ENCODE assay signal across 17 cellular contexts in genomic region chr9:127346584-127346983, GRCh38. TPM values are rescaled to one million over a fixed set of nuclear protein-coding genes. Genes with fewer than 3 reads are reported as not detected.
DNase-seq lines count a peak whose midpoint lies in the region; ATAC-seq and TF ChIP-seq lines count a peak whose summit lies in the region.
"Had no signal": no experiment of that assay in that cellular context is flagged by ENCODE, and none has a peak within 500 bp of the region (broad histone marks: within the 10 kb centered on the region; RNA-seq: fewer than 3 reads in every experiment).

No MANE protein-coding gene starts in this region.

- TF ChIP-seq CTCF in cardiac muscle cell (IDR thresholded peaks at IDR 0.05; ENCODE audit: low read depth, low read length) (peak; percentile 31), RWPE2 (IDR thresholded peaks at IDR 0.05; ENCODE audit: poor library complexity, severe bottlenecking) (peak; percentile 20), fibroblast of mammary gland (conservative IDR thresholded peaks at IDR 0.05; ENCODE audit: control insufficient read depth, insufficient read depth, low read depth, low read length) (peak; percentile 28)

- intact Hi-C loops in Right ventricle myocardium inferior (cut with DNase I): no loop called here

- no peak overlapping the region for H3K27ac Mint-ChIP-seq in T-helper 17 cell
- H3K27ac Mint-ChIP-seq: brain; effector memory CD8-positive, alpha-beta T cell; stimulated activated memory B cell treated with anti-CD40 and anti-IgM and Interleukin-4, amounts not matched to agents 10 μg/mL and 1 μg/mL and 100 μg/mL, for 72 hours had no signal

- H3K9me3 ChIP-seq in cardiac muscle cell (ENCODE audit: low read depth) (no peaks in the 10 kb centered on the region), RWPE2 (ENCODE audit: severe bottlenecking) (no peaks in the 10 kb centered on the region), T-helper 17 cell (ENCODE audit: control insufficient read depth, low read length, poor library complexity, severe bottlenecking) (no peaks in the 10 kb centered on the region)
- H3K9me3 ChIP-seq: neutrophil had no signal

- no peaks in the 10 kb centered on the region for H3K4me1 ChIP-seq in cardiac muscle cell (ENCODE audit: low read depth)
- H3K4me1 ChIP-seq in RWPE2 (ENCODE audit: insufficient read depth, poor library complexity, severe bottlenecking): no peaks in the 10 kb centered on the region

- DNase-seq in cardiac muscle cell (ENCODE audit: low read depth in 1 of 2, low spot score in 1 of 2) (peak in 1 of 2 donors; percentile 33), Right ventricle myocardium inferior (ENCODE audit: missing footprints) (no peak), RWPE2 (ENCODE audit: low spot score) (no peak), fibroblast of mammary gland (ENCODE audit: low read depth) (no peak), LoVo (ENCODE audit: low spot score) (no peak), AG20443 (ENCODE audit: low spot score) (no peak), T-helper 17 cell (no peak)
- no peak for DNase-seq in activated CD4-positive, alpha-beta T cell treated with anti-CD3 and anti-CD28 coated beads, Interleukin-2, amount 50 U/mL, for 48 hours
- DNase-seq: activated naive CD4-positive, alpha-beta T cell; AML-193; effector memory CD8-positive, alpha-beta T cell; NCI-H187 treated with DMSO at 0.1 percent for 48 hours; NCI-H774 had no signal

- no peak for ATAC-seq in Right ventricle myocardium inferior
- ATAC-seq in RWPE2 (ENCODE audit: low read depth): no peak
- ATAC-seq in T-helper 17 cell: no peak
- ATAC-seq: effector memory CD8-positive, alpha-beta T cell; K562; stimulated activated memory B cell treated with anti-CD40 and anti-IgM and Interleukin-4, amounts not matched to agents 10 μg/mL and 1 μg/mL and 100 μg/mL, for 72 hours had no signal

- no peak overlapping the region for H3K27ac ChIP-seq in cardiac muscle cell
- H3K27ac ChIP-seq in RWPE2 (ENCODE audit: poor library complexity, severe bottlenecking): no peak overlapping the region
- H3K27ac ChIP-seq: neutrophil had no signal

- H3K4me1 Mint-ChIP-seq in T-helper 17 cell: peaks cover 2% of the 10 kb centered on the region
- H3K4me1 Mint-ChIP-seq: stimulated activated memory B cell treated with anti-CD40 and anti-IgM and Interleukin-4, amounts not matched to agents 10 μg/mL and 1 μg/mL and 100 μg/mL, for 72 hours had no signal

- H3K4me3 Mint-ChIP-seq in T-helper 17 cell: no peak overlapping the region
- H3K4me3 Mint-ChIP-seq: brain; effector memory CD8-positive, alpha-beta T cell; stimulated activated memory B cell treated with anti-CD40 and anti-IgM and Interleukin-4, amounts not matched to agents 10 μg/mL and 1 μg/mL and 100 μg/mL, for 72 hours had no signal

- peaks cover 2% of the 10 kb centered on the region for H3K36me3 Mint-ChIP-seq in T-helper 17 cell (ENCODE audit: low read depth)

- H3K4me3 ChIP-seq in cardiac muscle cell: no peak overlapping the region
- H3K4me3 ChIP-seq in RWPE2 (ENCODE audit: severe bottlenecking): no peak overlapping the region
- H3K4me3 ChIP-seq in fibroblast of mammary gland (ENCODE audit: control insufficient read depth, low read depth, low read length): no peak overlapping the region
- H3K4me3 ChIP-seq: K562 had no signal

- no peaks in the 10 kb centered on the region for H3K27me3 Mint-ChIP-seq in T-helper 17 cell
- H3K27me3 Mint-ChIP-seq: brain; effector memory CD8-positive, alpha-beta T cell; stimulated activated memory B cell treated with anti-CD40 and anti-IgM and Interleukin-4, amounts not matched to agents 10 μg/mL and 1 μg/mL and 100 μg/mL, for 72 hours had no signal

- H3K36me3 ChIP-seq in cardiac muscle cell: no peaks in the 10 kb centered on the region
- no peaks in the 10 kb centered on the region for H3K36me3 ChIP-seq in RWPE2 (ENCODE audit: low read depth)
- H3K36me3 ChIP-seq: neutrophil had no signal

- H3K27me3 ChIP-seq in cardiac muscle cell (no peaks in the 10 kb centered on the region), RWPE2 (ENCODE audit: insufficient read depth, poor library complexity, severe bottlenecking) (no peaks in the 10 kb centered on the region)

RNA-seq across cellular contexts. Expression of gene SLC2A8, which starts 50.4 kb away (rescaled TPM):
- total RNA-seq in cardiac muscle cell (45.1 and 45.3 TPM in 2 replicates), Right ventricle myocardium inferior (15.0 TPM), T-helper 17 cell (1 to 10 TPM; 3.0 to 4.3 TPM)
- 54.2 and 62.2 TPM in 2 replicates for polyA plus RNA-seq in cardiac muscle cell
